In the genomic region with DNA sequence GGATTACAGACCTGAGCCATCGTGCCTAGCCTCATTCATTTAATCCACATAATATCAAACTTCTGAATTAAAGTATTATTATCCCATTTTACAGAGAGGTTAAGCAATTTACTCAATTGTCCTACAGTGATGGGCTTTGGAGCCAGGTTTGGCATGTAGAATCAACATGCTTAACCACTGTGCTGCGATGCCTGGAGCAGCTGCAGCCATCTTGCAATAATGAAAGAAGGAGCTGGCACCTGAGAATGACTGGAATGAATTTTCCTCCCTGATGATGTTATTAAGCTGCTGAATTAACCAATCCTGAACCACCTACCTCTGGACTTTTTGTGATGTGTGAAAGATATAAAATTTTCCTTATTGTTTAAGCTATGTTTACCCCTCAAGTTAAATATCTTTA, we compare ENCODE assay signal across 15 cellular contexts. TPM values are rescaled to one million over a fixed set of nuclear protein-coding genes. Genes with fewer than 3 reads are reported as not detected.
DNase-seq lines count a peak whose midpoint lies in the region; ATAC-seq and TF ChIP-seq lines count a peak whose summit lies in the region.
"Had no signal": no experiment of that assay in that cellular context is flagged by ENCODE, and none has a peak within 500 bp of the region (broad histone marks: within the 10 kb centered on the region; RNA-seq: fewer than 3 reads in every experiment).

No MANE protein-coding gene starts in this region.

- peaks cover 8% of the 10 kb centered on the region for H3K9me3 Mint-ChIP-seq in activated CD4-positive, alpha-beta memory T cell treated with anti-CD3 and anti-CD28 coated beads for 36 hours
- H3K9me3 Mint-ChIP-seq in activated CD4-positive, alpha-beta memory T cell treated with anti-CD3 and anti-CD28 coated beads, Interleukin-2, amount 10 ng/mL, durations not matched to agents 7 days and 5 days: peaks cover 5% of the 10 kb centered on the region
- no peaks in the 10 kb centered on the region for H3K9me3 Mint-ChIP-seq in CD4-positive, alpha-beta T cell
- H3K9me3 Mint-ChIP-seq in activated B cell treated with CpG ODN at 0.5 μM for 24 hours (peaks cover 4% of the 10 kb centered on the region), immature natural killer cell (no peaks in the 10 kb centered on the region)

- no peaks in the 10 kb centered on the region for H3K27me3 Mint-ChIP-seq in activated CD4-positive, alpha-beta memory T cell treated with anti-CD3 and anti-CD28 coated beads for 36 hours
- no peaks in the 10 kb centered on the region for H3K27me3 Mint-ChIP-seq in activated CD4-positive, alpha-beta memory T cell treated with anti-CD3 and anti-CD28 coated beads, Interleukin-2, amount 10 ng/mL, durations not matched to agents 7 days and 5 days
- no peaks in the 10 kb centered on the region for H3K27me3 Mint-ChIP-seq in CD4-positive, alpha-beta T cell
- no peaks in the 10 kb centered on the region for H3K27me3 Mint-ChIP-seq in activated B cell treated with CpG ODN at 0.5 μM for 24 hours
- peaks cover 0 to 9% (median 4%) of the 10 kb centered on the region in 3 donors for H3K27me3 Mint-ChIP-seq in immature natural killer cell (ENCODE audit: low read depth in 3 of 3)

- no peak for ATAC-seq in CD4-positive, alpha-beta T cell (ENCODE audit: poor library complexity)
- ATAC-seq in activated B cell treated with CpG ODN at 0.5 μM for 24 hours (ENCODE audit: low read depth) (no peak), GM21717 (IDR thresholded peaks at IDR 0.05; ENCODE audit: unreplicated experiment) (no peak), Right ventricle myocardium superior (ENCODE audit: poor library complexity) (no peak)

- no peak for DNase-seq in activated CD4-positive, alpha-beta memory T cell treated with anti-CD3 and anti-CD28 coated beads for 36 hours
- DNase-seq in activated CD4-positive, alpha-beta memory T cell treated with anti-CD3 and anti-CD28 coated beads, Interleukin-2, amount 10 ng/mL, durations not matched to agents 7 days and 5 days: no peak
- no peak for DNase-seq in CD4-positive, alpha-beta T cell
- DNase-seq in activated B cell treated with CpG ODN at 0.5 μM for 24 hours (no peak), immature natural killer cell (no peak), Right ventricle myocardium superior (no peak)
- no peak for DNase-seq in activated CD4-positive, CD25-positive, alpha-beta regulatory T cell treated with anti-CD3 and anti-CD28 coated beads, Interleukin-2, amount 50 U/mL, for 72 hours
- DNase-seq: 8988T, GF-D8, NCI-H1105, NCI-H2081 treated with DMSO at 0.1 percent for 48 hours, NCI-H748 treated with DMSO at 0.1 percent for 48 hours, SHP77 treated with DMSO at 0.1 percent for 48 hours had no signal

- TF ChIP-seq CTCF in CD4-positive, alpha-beta T cell (IDR thresholded peaks at IDR 0.05): no peak
- TF ChIP-seq CTCF in activated B cell treated with CpG ODN at 0.5 μM for 24 hours (IDR thresholded peaks at IDR 0.05): no peak

- peaks cover 18% of the 10 kb centered on the region for H3K36me3 Mint-ChIP-seq in activated CD4-positive, alpha-beta memory T cell treated with anti-CD3 and anti-CD28 coated beads for 36 hours
- H3K36me3 Mint-ChIP-seq in activated CD4-positive, alpha-beta memory T cell treated with anti-CD3 and anti-CD28 coated beads, Interleukin-2, amount 10 ng/mL, durations not matched to agents 7 days and 5 days (ENCODE audit: low read depth): peaks cover 14% of the 10 kb centered on the region
- H3K36me3 Mint-ChIP-seq in CD4-positive, alpha-beta T cell (ENCODE audit: low read depth): peaks cover 67% of the 10 kb centered on the region
- peaks cover 31% of the 10 kb centered on the region for H3K36me3 Mint-ChIP-seq in activated B cell treated with CpG ODN at 0.5 μM for 24 hours (ENCODE audit: low read depth)
- peaks cover 0 to 13% (median 0%) of the 10 kb centered on the region in 3 donors for H3K36me3 Mint-ChIP-seq in immature natural killer cell
- H3K36me3 Mint-ChIP-seq: CD14-positive monocyte had no signal

- POLR2A ChIA-PET in activated CD4-positive, alpha-beta memory T cell treated with anti-CD3 and anti-CD28 coated beads for 36 hours (lab: Charles Lee): no interaction called here
- POLR2A ChIA-PET in activated CD4-positive, alpha-beta memory T cell treated with anti-CD3 and anti-CD28 coated beads, Interleukin-2, amount 10 ng/mL, durations not matched to agents 7 days and 5 days (lab: Charles Lee): interaction anchor here (0.9 to 1.7 kb wide), 2 partner anchors 11 to 14 kb away, joined by 3 to 9 read pairs; a partner anchor contains a TSS
- POLR2A ChIA-PET in CD4-positive, alpha-beta T cell (lab: Charles Lee): interaction anchor here (0.6 kb wide), 1 partner anchor 13 kb away, joined by 3 read pairs; no protein-coding TSS in a partner anchor
- POLR2A ChIA-PET in activated B cell treated with CpG ODN at 0.5 μM for 24 hours (lab: Charles Lee): no interaction called here

- H3K27me3 ChIP-seq in CD4-positive, alpha-beta T cell (ENCODE audit: control insufficient read depth, insufficient read depth, low read length): no peaks in the 10 kb centered on the region

- CTCF ChIA-PET in activated CD4-positive, alpha-beta memory T cell treated with anti-CD3 and anti-CD28 coated beads for 36 hours (lab: Charles Lee): interaction anchor here (0.7 to 1.3 kb wide), 4 partner anchors 10 to 89 kb away, joined by 3 to 4 read pairs (median 3); no protein-coding TSS in a partner anchor
- CTCF ChIA-PET in activated CD4-positive, alpha-beta memory T cell treated with anti-CD3 and anti-CD28 coated beads, Interleukin-2, amount 10 ng/mL, durations not matched to agents 7 days and 5 days (lab: Charles Lee): no interaction called here
- CTCF ChIA-PET in CD4-positive, alpha-beta T cell (lab: Charles Lee): interaction anchor here (1.5 kb wide), 1 partner anchor 89 kb away, joined by 3 read pairs; no protein-coding TSS in a partner anchor
- CTCF ChIA-PET in activated B cell treated with CpG ODN at 0.5 μM for 24 hours (lab: Charles Lee): interaction anchor here (1.1 kb wide), 1 partner anchor 14 kb away, joined by 3 read pairs; no protein-coding TSS in a partner anchor

- intact Hi-C loops in activated CD4-positive, alpha-beta memory T cell treated with anti-CD3 and anti-CD28 coated beads for 36 hours (cut with micrococcal nuclease): no loop called here
- intact Hi-C loops in CD4-positive, alpha-beta T cell (cut with DNase I, micrococcal nuclease): no loop called here
- intact Hi-C loops in activated B cell treated with CpG ODN at 0.5 μM for 24 hours (cut with micrococcal nuclease) (no loop called here), Right ventricle myocardium superior (cut with DNase I) (no loop called here)

- H3K27ac Mint-ChIP-seq in activated CD4-positive, alpha-beta memory T cell treated with anti-CD3 and anti-CD28 coated beads for 36 hours: peak overlapping the region; percentile 81
- no peak overlapping the region for H3K27ac Mint-ChIP-seq in activated CD4-positive, alpha-beta memory T cell treated with anti-CD3 and anti-CD28 coated beads, Interleukin-2, amount 10 ng/mL, durations not matched to agents 7 days and 5 days
- peak overlapping the region; percentile 66 for H3K27ac Mint-ChIP-seq in CD4-positive, alpha-beta T cell
- H3K27ac Mint-ChIP-seq in activated B cell treated with CpG ODN at 0.5 μM for 24 hours (peak overlapping the region; percentile 21), immature natural killer cell (peak overlapping the region in 5 of 6 donors; percentile 29 to 84 (median 55))

- H3K4me3 Mint-ChIP-seq in activated CD4-positive, alpha-beta memory T cell treated with anti-CD3 and anti-CD28 coated beads for 36 hours: no peak overlapping the region
- no peak overlapping the region for H3K4me3 Mint-ChIP-seq in activated CD4-positive, alpha-beta memory T cell treated with anti-CD3 and anti-CD28 coated beads, Interleukin-2, amount 10 ng/mL, durations not matched to agents 7 days and 5 days
- H3K4me3 Mint-ChIP-seq in CD4-positive, alpha-beta T cell: no peak overlapping the region
- H3K4me3 Mint-ChIP-seq in activated B cell treated with CpG ODN at 0.5 μM for 24 hours (no peak overlapping the region), immature natural killer cell (no peak overlapping the region)
- H3K4me3 Mint-ChIP-seq: CD14-positive monocyte had no signal

- peaks cover 60% of the 10 kb centered on the region for H3K4me1 Mint-ChIP-seq in activated CD4-positive, alpha-beta memory T cell treated with anti-CD3 and anti-CD28 coated beads for 36 hours (ENCODE audit: low read depth)
- H3K4me1 Mint-ChIP-seq in activated CD4-positive, alpha-beta memory T cell treated with anti-CD3 and anti-CD28 coated beads, Interleukin-2, amount 10 ng/mL, durations not matched to agents 7 days and 5 days: peaks cover 30% of the 10 kb centered on the region
- peaks cover 61% of the 10 kb centered on the region for H3K4me1 Mint-ChIP-seq in CD4-positive, alpha-beta T cell (ENCODE audit: low read depth)
- H3K4me1 Mint-ChIP-seq in activated B cell treated with CpG ODN at 0.5 μM for 24 hours (peaks cover 19% of the 10 kb centered on the region), immature natural killer cell (peaks cover 72 to 86% of the 10 kb centered on the region in 2 donors)
- H3K4me1 Mint-ChIP-seq: CD14-positive monocyte had no signal

- H3K9me3 ChIP-seq in CD4-positive, alpha-beta T cell (ENCODE audit: control insufficient read depth, low read length): no peaks in the 10 kb centered on the region

- no peak overlapping the region for H3K27ac ChIP-seq in CD4-positive, alpha-beta T cell (ENCODE audit: low read depth, low read length)

RNA-seq across cellular contexts. Expression of a gene that starts 13.1 kb away (rescaled TPM):
- 100 to 1,000 TPM; 570 to 573 TPM for total RNA-seq in activated CD4-positive, alpha-beta memory T cell treated with anti-CD3 and anti-CD28 coated beads for 36 hours
- total RNA-seq in activated CD4-positive, alpha-beta memory T cell treated with anti-CD3 and anti-CD28 coated beads, Interleukin-2, amount 10 ng/mL, durations not matched to agents 7 days and 5 days: 100 to 1,000 TPM; 456 to 464 TPM
- total RNA-seq in CD4-positive, alpha-beta T cell: 100 to 1,000 TPM; 247 to 248 TPM
- total RNA-seq in activated B cell treated with CpG ODN at 0.5 μM for 24 hours (70.7 and 75.2 TPM in 2 replicates), Right ventricle myocardium superior (42.3 TPM)
- polyA plus RNA-seq in immature natural killer cell: 1,000 to 10,000 TPM in 2 of 3 donors, 100 to 1,000 TPM in 1; 782 to 1,087 (median 1,041) TPM

RNA-seq across cellular contexts. Expression of a gene that starts 33.4 kb away (rescaled TPM):
- 10 to 100 TPM; 46.6 to 51.0 TPM for total RNA-seq in activated CD4-positive, alpha-beta memory T cell treated with anti-CD3 and anti-CD28 coated beads for 36 hours
- 10 to 100 TPM; 23.9 to 24.8 TPM for total RNA-seq in activated CD4-positive, alpha-beta memory T cell treated with anti-CD3 and anti-CD28 coated beads, Interleukin-2, amount 10 ng/mL, durations not matched to agents 7 days and 5 days
- 1 to 10 TPM; 1.2 to 1.6 TPM for total RNA-seq in CD4-positive, alpha-beta T cell
- total RNA-seq in activated B cell treated with CpG ODN at 0.5 μM for 24 hours (39.5 and 43.2 TPM in 2 replicates), Right ventricle myocardium superior (9.0 TPM)
- 10 to 100 TPM; 10.1 to 16.5 (median 15.9) TPM for polyA plus RNA-seq in immature natural killer cell

RNA-seq across cellular contexts. Expression of a gene that starts 33.7 kb away (rescaled TPM):
- 10 to 100 TPM; 18.2 to 18.3 TPM for total RNA-seq in activated CD4-positive, alpha-beta memory T cell treated with anti-CD3 and anti-CD28 coated beads for 36 hours
- 10 to 100 TPM; 21.4 to 21.9 TPM for total RNA-seq in activated CD4-positive, alpha-beta memory T cell treated with anti-CD3 and anti-CD28 coated beads, Interleukin-2, amount 10 ng/mL, durations not matched to agents 7 days and 5 days
- total RNA-seq in CD4-positive, alpha-beta T cell: 1 to 10 TPM; 1.3 to 1.6 TPM
- 21.1 and 22.2 TPM in 2 replicates for total RNA-seq in activated B cell treated with CpG ODN at 0.5 μM for 24 hours
- 10 to 100 TPM in 2 of 3 donors, 1 to 10 TPM in 1; 5.9 to 11.5 (median 11.2) TPM for polyA plus RNA-seq in immature natural killer cell
- 19.8 TPM for total RNA-seq in Right ventricle myocardium superior

RNA-seq across cellular contexts. Expression of a gene that starts 59.5 kb away (rescaled TPM):
- total RNA-seq in activated CD4-positive, alpha-beta memory T cell treated with anti-CD3 and anti-CD28 coated beads for 36 hours: 1 to 10 TPM; 6.1 to 6.3 TPM
- 1 to 10 TPM; 6.8 to 7.3 TPM for total RNA-seq in activated CD4-positive, alpha-beta memory T cell treated with anti-CD3 and anti-CD28 coated beads, Interleukin-2, amount 10 ng/mL, durations not matched to agents 7 days and 5 days
- total RNA-seq in CD4-positive, alpha-beta T cell: 1 to 10 TPM; 1.3 TPM
- total RNA-seq in activated B cell treated with CpG ODN at 0.5 μM for 24 hours: 7.7 and 8.0 TPM in 2 replicates
- polyA plus RNA-seq in immature natural killer cell: under 1 TPM; 0.22 to 0.94 (median 0.62) TPM
- total RNA-seq in Right ventricle myocardium superior: 1.2 TPM

Comparison
In these comparisons a context has a peak if more than half of its experiments do, and no peak if none do; other contexts are left out.
1. POLR2A ChIA-PET loops: an anchor here in activated CD4-positive, alpha-beta memory T cell treated with anti-CD3 and anti-CD28 coated beads, Interleukin-2, amount 10 ng/mL, durations not matched to agents 7 days and 5 days (0.9 to 1.7 kb wide) and CD4-positive, alpha-beta T cell (0.6 kb wide); none called in activated CD4-positive, alpha-beta memory T cell treated with anti-CD3 and anti-CD28 coated beads for 36 hours and activated B cell treated with CpG ODN at 0.5 μM for 24 hours.